In the genomic region with DNA sequence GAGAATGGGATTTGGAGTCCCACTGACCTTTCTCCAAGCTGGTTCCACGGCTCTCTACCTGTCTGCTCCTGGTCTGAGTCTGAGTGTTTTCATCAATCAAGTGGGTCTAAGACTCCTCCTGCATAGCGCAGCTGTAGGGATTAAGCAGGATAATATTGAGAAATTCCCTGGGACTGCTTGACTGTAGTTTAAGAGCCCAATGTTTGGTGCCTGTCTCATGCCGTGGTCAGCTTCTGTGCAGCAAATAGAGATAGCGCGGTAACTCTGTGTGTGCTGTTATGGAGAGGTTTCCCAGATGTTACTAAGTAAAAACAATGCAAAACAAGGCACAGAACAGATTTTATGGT, we compare ENCODE assay signal across 23 cellular contexts. TPM values are rescaled to one million over a fixed set of nuclear protein-coding genes. Genes with fewer than 3 reads are reported as not detected.
A peak's percentile ranks its signal among the peaks of the same experiment; 100 is the strongest.
DNase-seq lines count a peak whose midpoint lies in the region; ATAC-seq, FAIRE-seq and TF ChIP-seq lines count a peak whose summit lies in the region.
"Had no signal": no experiment of that assay in that cellular context is flagged by ENCODE, and none has a peak within 500 bp of the region (broad histone marks: within the 10 kb centered on the region; RNA-seq: fewer than 3 reads in every experiment).

No MANE protein-coding gene starts in this region.

- H2AK9ac ChIP-seq in IMR-90 (replicated peaks; ENCODE audit: low read depth, low read length, poor library complexity): no peak overlapping the region

- H3K79me1 ChIP-seq in IMR-90 (ENCODE audit: low read depth in 1 of 2, low read length in 2 of 2) (peaks cover 30 to 68% of the 10 kb centered on the region in 2 experiments), mesenchymal stem cell (replicated peaks; ENCODE audit: low read length, poor library complexity, severe bottlenecking) (peaks cover 18% of the 10 kb centered on the region)

- H3K27me3 ChIP-seq in IMR-90 (ENCODE audit: control insufficient read depth, insufficient read depth, low read length) (no peaks in the 10 kb centered on the region), astrocyte (ENCODE audit: insufficient read depth, low read length) (no peaks in the 10 kb centered on the region), mesenchymal stem cell (ENCODE audit: control insufficient read depth in 1 of 2, insufficient read depth in 1 of 2, low read length in 2 of 2) (no peaks in the 10 kb centered on the region), thyroid gland (no peaks in the 10 kb centered on the region)

- no peak overlapping the region for H3K56ac ChIP-seq in IMR-90 (ENCODE audit: extremely low read depth, insufficient read depth, low read length)

- FAIRE-seq in astrocyte (lab: Jason Lieb, UNC): no peak
- FAIRE-seq: A204.1 had no signal

- CTCF ChIA-PET in IMR-90 (lab: Yijun Ruan, JAX): no interaction called here

- no peak overlapping the region for H3K27ac Mint-ChIP-seq in astrocyte (ENCODE audit: unreplicated experiment)
- H3K27ac Mint-ChIP-seq: CD8-positive, alpha-beta memory T cell; HFFc6 had no signal

- H3K9me3 ChIP-seq in IMR-90 (ENCODE audit: control insufficient read depth, insufficient read depth, low read length) (no peaks in the 10 kb centered on the region), astrocyte (ENCODE audit: insufficient read depth, low read depth, low read length) (no peaks in the 10 kb centered on the region), mesenchymal stem cell (ENCODE audit: control insufficient read depth, low read length) (no peaks in the 10 kb centered on the region), thyroid gland (no peaks in the 10 kb centered on the region)

- H3K9me1 ChIP-seq in IMR-90 (ENCODE audit: insufficient read depth, low read length): peaks cover 18% of the 10 kb centered on the region

- no peak for ATAC-seq in IMR-90 (ENCODE audit: low read depth)
- no peak for ATAC-seq in HG02571 (IDR thresholded peaks at IDR 0.05; ENCODE audit: unreplicated experiment)
- ATAC-seq in sciatic nerve: no peak
- no peak for ATAC-seq in HG03432 (IDR thresholded peaks at IDR 0.05; ENCODE audit: unreplicated experiment)

- H3K14ac ChIP-seq in IMR-90 (replicated peaks; ENCODE audit: low read depth, low read length) (no peak overlapping the region), mesenchymal stem cell (ENCODE audit: low read length in 2 of 2) (no peak overlapping the region)

- H3K4me2 ChIP-seq in IMR-90 (ENCODE audit: low read depth, low read length): no peak overlapping the region
- H3K4me2 ChIP-seq in astrocyte (ENCODE audit: low read length): peak overlapping the region; percentile 50
- no peak overlapping the region for H3K4me2 ChIP-seq in mesenchymal stem cell (ENCODE audit: low read length, poor library complexity, severe bottlenecking)
- H3K4me2 ChIP-seq: PC-9 had no signal

- H4K8ac ChIP-seq in IMR-90 (ENCODE audit: low read depth in 2 of 2, low read length in 2 of 2): no peak overlapping the region
- H4K8ac ChIP-seq in mesenchymal stem cell (ENCODE audit: low read length): no peak overlapping the region

- H3K9me3 Mint-ChIP-seq in astrocyte (ENCODE audit: unreplicated experiment): no peaks in the 10 kb centered on the region
- H3K9me3 Mint-ChIP-seq: CD8-positive, alpha-beta memory T cell; HFFc6 had no signal

- in situ Hi-C loops in IMR-90 (cut with MboI; ENCODE audit: low sequenced_read_pairs): no loop called here

- no TSS peak for BruUV-seq in IMR-90 (replicated peaks; lab: Mats Ljungman, UMichigan)

- H3K4me3 ChIP-seq in IMR-90 (ENCODE audit: insufficient read depth, low read depth, low read length): no peak overlapping the region
- no peak overlapping the region for H3K4me3 ChIP-seq in astrocyte (ENCODE audit: insufficient read depth, low read depth, low read length)
- H3K4me3 ChIP-seq in mesenchymal stem cell (ENCODE audit: insufficient read depth in 1 of 2, low read depth in 1 of 2, low read length in 2 of 2): no peak overlapping the region
- no peak overlapping the region for H3K4me3 ChIP-seq in thyroid gland (replicated peaks in 1 of 3)
- H3K4me3 ChIP-seq: PC-9 had no signal

- dilution Hi-C loops in IMR-90 (cut with HindIII; ENCODE audit: low sequenced_read_pairs, unreplicated experiment): no loop called here

- H4K91ac ChIP-seq in IMR-90 (ENCODE audit: insufficient read depth, low read depth, low read length): no peak overlapping the region
- no peak overlapping the region for H4K91ac ChIP-seq in mesenchymal stem cell (ENCODE audit: low read length)

- intact Hi-C loops in IMR-90 (cut with micrococcal nuclease) (no loop called here), thyroid gland (cut with DNase I) (no loop called here), sciatic nerve (cut with DNase I) (no loop called here)

- TF ChIP-seq POLR2A in IMR-90 (IDR thresholded peaks at IDR 0.05; ENCODE audit: low read depth, low read length): no peak
- TF ChIP-seq POLR2A in thyroid gland (IDR thresholded peaks at IDR 0.05): no peak

- DNase-seq in IMR-90 (no peak), astrocyte (ENCODE audit: low read depth) (no peak), mesenchymal stem cell (no peak), thyroid gland (no peak), sciatic nerve (ENCODE audit: low spot score) (no peak)
- DNase-seq: Calu3; CD8-positive, alpha-beta memory T cell; DMS53; GDM1; HFFc6; Kasumi-1; NCI-H1417 treated with DMSO at 0.1 percent for 48 hours; NCI-H187 treated with DMSO at 0.1 percent for 48 hours; NCI-H2107; NCI-H69; PC-9; RPMI8226; SHP77; SW 1271 had no signal

- H2BK15ac ChIP-seq in IMR-90 (ENCODE audit: low read depth, low read length) (no peak overlapping the region), mesenchymal stem cell (ENCODE audit: low read depth, poor library complexity, severe bottlenecking) (no peak overlapping the region)

- peaks cover 18% of the 10 kb centered on the region for H3K4me1 Mint-ChIP-seq in astrocyte (ENCODE audit: low read depth, unreplicated experiment)

- no peak overlapping the region for H4K5ac ChIP-seq in IMR-90 (ENCODE audit: low read depth, low read length)

- no peak overlapping the region for H2BK20ac ChIP-seq in IMR-90 (ENCODE audit: low read depth, low read length)

- no peak overlapping the region for H2BK5ac ChIP-seq in IMR-90 (ENCODE audit: low read depth, low read length, poor library complexity, severe bottlenecking)
- no peak overlapping the region for H2BK5ac ChIP-seq in mesenchymal stem cell (ENCODE audit: low read depth, low read length, poor library complexity, severe bottlenecking)

- no peak for TF ChIP-seq CTCF in IMR-90 (conservative IDR thresholded peaks at IDR 0.05; ENCODE audit: low read depth, low read length)
- no peak for TF ChIP-seq CTCF in astrocyte (IDR thresholded peaks at IDR 0.05; ENCODE audit: insufficient read depth, low read depth, low read length)
- no peak for TF ChIP-seq CTCF in thyroid gland (IDR thresholded peaks at IDR 0.05)

- peaks cover 23% of the 10 kb centered on the region for H4K20me1 ChIP-seq in IMR-90 (ENCODE audit: insufficient read depth, low read length)
- H4K20me1 ChIP-seq in astrocyte (ENCODE audit: insufficient read depth, low read length): peaks cover 61% of the 10 kb centered on the region

- TF ChIP-seq RAD21 in IMR-90 (IDR thresholded peaks at IDR 0.05; ENCODE audit: low read length): no peak

- H3K36me3 ChIP-seq in IMR-90 (ENCODE audit: control insufficient read depth, insufficient read depth, low read length): no peaks in the 10 kb centered on the region
- H3K36me3 ChIP-seq in astrocyte (ENCODE audit: insufficient read depth, low read length): no peaks in the 10 kb centered on the region
- peaks cover 0 to 3% of the 10 kb centered on the region in 2 experiments for H3K36me3 ChIP-seq in mesenchymal stem cell (ENCODE audit: control insufficient read depth in 1 of 2, insufficient read depth in 2 of 2, low read depth in 1 of 2, low read length in 2 of 2)
- H3K36me3 ChIP-seq in thyroid gland: no peaks in the 10 kb centered on the region

- H3K4me3 Mint-ChIP-seq in astrocyte (ENCODE audit: unreplicated experiment): no peak overlapping the region
- H3K4me3 Mint-ChIP-seq: CD8-positive, alpha-beta memory T cell; HFFc6 had no signal

- H3K4ac ChIP-seq in IMR-90 (ENCODE audit: low read depth, low read length) (no peak overlapping the region), mesenchymal stem cell (ENCODE audit: low read depth in 1 of 2, low read length in 2 of 2) (no peak overlapping the region)

- no peak overlapping the region for H2BK12ac ChIP-seq in mesenchymal stem cell (ENCODE audit: low read length in 2 of 2)

- H3K23ac ChIP-seq in IMR-90 (ENCODE audit: low read depth, low read length) (no peak overlapping the region), mesenchymal stem cell (ENCODE audit: low read length in 2 of 2) (no peak overlapping the region)

- no peaks in the 10 kb centered on the region for H3K4me1 ChIP-seq in IMR-90 (ENCODE audit: control insufficient read depth, insufficient read depth, low read length)
- H3K4me1 ChIP-seq in astrocyte (ENCODE audit: insufficient read depth, low read length): peaks cover 5% of the 10 kb centered on the region
- H3K4me1 ChIP-seq in mesenchymal stem cell (ENCODE audit: control insufficient read depth, insufficient read depth, low read depth, low read length): peaks cover 16% of the 10 kb centered on the region
- H3K4me1 ChIP-seq in thyroid gland: peaks cover 16 to 17% of the 10 kb centered on the region in 2 donors

- H3K9ac ChIP-seq in IMR-90 (ENCODE audit: low read depth, low read length) (no peak overlapping the region), astrocyte (ENCODE audit: low read length) (no peak overlapping the region), mesenchymal stem cell (ENCODE audit: low read length) (no peak overlapping the region)

- peaks cover 72% of the 10 kb centered on the region for H3K79me2 ChIP-seq in astrocyte (ENCODE audit: insufficient read depth, low read length)

- H3K36me3 Mint-ChIP-seq in astrocyte (ENCODE audit: low read depth, unreplicated experiment): peaks cover 2% of the 10 kb centered on the region

- H3K27me3 Mint-ChIP-seq in astrocyte (ENCODE audit: low read depth, unreplicated experiment): no peaks in the 10 kb centered on the region

- 65% methylated on average over 2 of the region's 5 CpGs; no CpG with 5 or more reads in 1 of the 2 experiments for WGBS in IMR-90 (ENCODE audit: extremely low coverage in 2 of 2, insufficient read length in 1 of 2), 2 experiments
- 92% methylated on average over 3 of the region's 5 CpGs for WGBS in mesenchymal stem cell
- 56 to 60% methylated on average over 5 of the region's 5 CpGs for WGBS in thyroid gland, 2 donors

- H3K18ac ChIP-seq in IMR-90 (ENCODE audit: low read depth, low read length): no peak overlapping the region
- H3K18ac ChIP-seq in mesenchymal stem cell (ENCODE audit: low read depth in 1 of 2, low read length in 2 of 2): no peak overlapping the region

- POLR2A ChIA-PET in IMR-90 (lab: Charles Lee; ENCODE audit: unreplicated experiment): no interaction called here

- H2AK5ac ChIP-seq in IMR-90 (ENCODE audit: low read depth, low read length): 0 out of 2 replicates have a peak overlapping the region, but pooled peaks have one; percentile 26
- H2AK5ac ChIP-seq in mesenchymal stem cell (ENCODE audit: low read length, severe bottlenecking): peak overlapping the region; percentile 3

- H2BK120ac ChIP-seq in IMR-90 (ENCODE audit: low read depth, low read length) (no peak overlapping the region), mesenchymal stem cell (ENCODE audit: low read depth, low read length) (no peak overlapping the region)

- H2AFZ ChIP-seq in IMR-90 (replicated peaks; ENCODE audit: low read length, poor library complexity) (no peak overlapping the region), astrocyte (ENCODE audit: low read depth, low read length) (no peak overlapping the region), mesenchymal stem cell (ENCODE audit: low read depth, low read length) (no peak overlapping the region)
- H2AFZ ChIP-seq: PC-9 had no signal

- H3K27ac ChIP-seq in IMR-90 (ENCODE audit: insufficient read depth, low read length): no peak overlapping the region
- no peak overlapping the region for H3K27ac ChIP-seq in astrocyte (ENCODE audit: low read depth, low read length)
- H3K27ac ChIP-seq in mesenchymal stem cell (ENCODE audit: low read length, poor library complexity, severe bottlenecking): no peak overlapping the region
- H3K27ac ChIP-seq in thyroid gland: peak overlapping the region in 2 of 3 donors; percentile 30 to 42
- H3K27ac ChIP-seq: C4-2B, PC-9 had no signal

RNA-seq across cellular contexts. Expression of a gene that starts 21.4 kb away (rescaled TPM):
- total RNA-seq in IMR-90 (2012; rRNA removed) (10.8 and 11.1 TPM in 2 replicates), astrocyte (32.0 and 33.1 TPM in 2 replicates), thyroid gland (10 to 100 TPM; 24.2 to 58.1 (median 34.5) TPM), sciatic nerve (35.7 TPM)
- 14.7 and 15.8 TPM in 2 replicates for polyA plus RNA-seq in IMR-90 (2012; rRNA removed)
- 12.8 and 14.6 TPM in 2 replicates for polyA plus RNA-seq in IMR-90 (2012; cell fraction: cytosol; rRNA removed)
- polyA plus RNA-seq in IMR-90 (2012; cell fraction: nucleus; rRNA removed; ENCODE audit: low replicate concordance): 12.4 and 24.1 TPM in 2 replicates
- polyA plus RNA-seq in mesenchymal stem cell (2013, experiment 1 of 2): 12.7 TPM
- 12.3 TPM for polyA plus RNA-seq in mesenchymal stem cell (2013, experiment 2 of 2)

Comparison
In these comparisons a context has a peak if more than half of its experiments do, and no peak if none do; other contexts are left out.
1. H3K27ac ChIP-seq: peak in thyroid gland (2 of 3); none in IMR-90 (single experiment), astrocyte (single experiment) and mesenchymal stem cell (single experiment).